ENCODE assay signal across 28 cellular contexts in the genomic region with DNA sequence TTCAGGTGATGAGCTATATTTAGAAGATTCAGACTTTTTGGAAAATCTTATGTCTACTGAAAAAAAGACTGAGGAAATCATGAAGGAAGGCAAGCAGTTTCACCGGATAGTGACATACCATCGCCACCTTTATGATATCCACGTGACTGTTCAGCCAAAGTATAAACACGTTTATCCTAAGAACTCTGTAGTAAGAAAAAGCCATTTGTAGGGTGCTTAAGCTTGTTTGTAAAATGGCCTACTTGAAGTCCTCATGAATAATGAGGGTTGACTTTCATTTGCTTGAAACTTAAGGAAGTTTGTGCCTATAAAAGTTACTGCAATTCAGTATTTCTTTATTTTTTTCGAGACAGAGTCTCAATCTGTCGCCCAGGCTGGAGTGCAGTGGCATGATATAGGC. TPM values are rescaled to one million over a fixed set of nuclear protein-coding genes. Genes with fewer than 3 reads are reported as not detected.
"Had no signal": no experiment of that assay in that cellular context is flagged by ENCODE, and none has a peak within 500 bp of the region (broad histone marks: within the 10 kb centered on the region; RNA-seq: fewer than 3 reads in every experiment).

No MANE protein-coding gene starts in this region.

- H3K4me3 ChIP-seq: ovary, psoas muscle, right lobe of liver, sigmoid colon, stomach, thoracic aorta, thyroid gland, tibial nerve, vagina had no signal

- H3K36me3 ChIP-seq: ovary had no signal

- ATAC-seq: naive thymus-derived CD8-positive, alpha-beta T cell; natural killer cell treated with Interleukin-12 subunit alpha and Interleukin-12 subunit beta and Interleukin-15 and Interleukin-18, amount 100 ng/mL, for 72 hours; psoas muscle; right cardiac atrium; right lobe of liver; stimulated activated effector memory CD8-positive, alpha-beta T cell treated with anti-CD3 and anti-CD28 coated beads, Interleukin-12 subunit alpha, Interleukin-12 subunit beta, amount 100 ng/mL, for 72 hours; stimulated activated naive B cell treated with anti-CD40 and anti-IgM and Interleukin-4, amounts not matched to agents 10 μg/mL and 1 μg/mL and 100 μg/mL, for 72 hours had no signal

- H3K27me3 ChIP-seq: neutrophil, ovary, right lobe of liver, sigmoid colon, stomach, thyroid gland, tibial nerve, vagina had no signal

- H2AFZ ChIP-seq: parathyroid adenoma had no signal

- H3K9me3 ChIP-seq: neutrophil, ovary, psoas muscle, right lobe of liver, sigmoid colon, stomach, thoracic aorta, thyroid gland, tibial nerve, vagina had no signal

- H3K36me3 Mint-ChIP-seq: natural killer cell treated with Interleukin-12 subunit alpha and Interleukin-12 subunit beta and Interleukin-15 and Interleukin-18, amount 100 ng/mL, for 72 hours had no signal

- DNase-seq: naive thymus-derived CD8-positive, alpha-beta T cell; nephron progenitor cell; nucleus accumbens; ovary; psoas muscle; right cardiac atrium; right lobe of liver; sigmoid colon; small intestine; stimulated activated CD4-positive, alpha-beta T cell treated with anti-CD3 and anti-CD28 coated beads, Interleukin-15, amount 100 ng/mL, for 24 hours; stimulated activated CD4-positive, alpha-beta T cell treated with anti-CD3 and anti-CD28 coated beads, Interleukin-2, amount 100 ng/mL, for 24 hours; stimulated activated CD4-positive, alpha-beta T cell treated with anti-CD3 and anti-CD28 coated beads, Interleukin-2, amount 100 ng/mL, for 48 hours; stimulated activated CD4-positive, alpha-beta T cell treated with anti-CD3 and anti-CD28 coated beads, Interleukin-4, amount 100 ng/mL, for 24 hours; stimulated activated naive B cell treated with anti-CD40 and anti-IgM and Interleukin-4, amounts not matched to agents 10 μg/mL and 1 μg/mL and 100 μg/mL, for 72 hours; stimulated activated naive CD4-positive, alpha-beta T cell treated with Interleukin-2 at 50 U/mL for 16 hours; stomach; thyroid gland had no signal

- H3K79me2 ChIP-seq: parathyroid adenoma had no signal

- H3K27me3 Mint-ChIP-seq: naive thymus-derived CD8-positive, alpha-beta T cell; natural killer cell treated with Interleukin-12 subunit alpha and Interleukin-12 subunit beta and Interleukin-15 and Interleukin-18, amount 100 ng/mL, for 72 hours; stimulated activated naive B cell treated with anti-CD40 and anti-IgM and Interleukin-4, amounts not matched to agents 10 μg/mL and 1 μg/mL and 100 μg/mL, for 72 hours; stimulated activated naive CD8-positive, alpha-beta T cell treated with anti-CD3 and anti-CD28 coated beads, Interleukin-15, Interleukin-2, amounts not matched to agents 100 ng/mL and 50 ng/mL, for 24 hours; type B pancreatic cell had no signal

- H3K4me1 ChIP-seq: parathyroid adenoma, psoas muscle, right lobe of liver, sigmoid colon, thyroid gland, tibial nerve, vagina had no signal

- H3K9me3 Mint-ChIP-seq: naive thymus-derived CD8-positive, alpha-beta T cell; natural killer cell treated with Interleukin-12 subunit alpha and Interleukin-12 subunit beta and Interleukin-15 and Interleukin-18, amount 100 ng/mL, for 72 hours; neural crest cell; stimulated activated effector memory CD8-positive, alpha-beta T cell treated with anti-CD3 and anti-CD28 coated beads, Interleukin-12 subunit alpha, Interleukin-12 subunit beta, amount 100 ng/mL, for 72 hours; stimulated activated naive B cell treated with anti-CD40 and anti-IgM and Interleukin-4, amounts not matched to agents 10 μg/mL and 1 μg/mL and 100 μg/mL, for 72 hours; stimulated activated naive CD8-positive, alpha-beta T cell treated with anti-CD3 and anti-CD28 coated beads, Interleukin-15, Interleukin-2, amounts not matched to agents 100 ng/mL and 50 ng/mL, for 24 hours; type B pancreatic cell had no signal

- H3K27ac Mint-ChIP-seq: naive thymus-derived CD8-positive, alpha-beta T cell; natural killer cell treated with Interleukin-12 subunit alpha and Interleukin-12 subunit beta and Interleukin-15 and Interleukin-18, amount 100 ng/mL, for 72 hours; nephron progenitor cell; progenitor cell of endocrine pancreas; stimulated activated effector memory CD8-positive, alpha-beta T cell treated with anti-CD3 and anti-CD28 coated beads, Interleukin-12 subunit alpha, Interleukin-12 subunit beta, amount 100 ng/mL, for 72 hours; stimulated activated naive B cell treated with anti-CD40 and anti-IgM and Interleukin-4, amounts not matched to agents 10 μg/mL and 1 μg/mL and 100 μg/mL, for 72 hours; stimulated activated naive CD8-positive, alpha-beta T cell treated with anti-CD3 and anti-CD28 coated beads, Interleukin-15, Interleukin-2, amounts not matched to agents 100 ng/mL and 50 ng/mL, for 24 hours; type B pancreatic cell had no signal

- H3K4me3 Mint-ChIP-seq: naive thymus-derived CD8-positive, alpha-beta T cell; natural killer cell treated with Interleukin-12 subunit alpha and Interleukin-12 subunit beta and Interleukin-15 and Interleukin-18, amount 100 ng/mL, for 72 hours; nephron progenitor cell; neural crest cell; stimulated activated effector memory CD8-positive, alpha-beta T cell treated with anti-CD3 and anti-CD28 coated beads, Interleukin-12 subunit alpha, Interleukin-12 subunit beta, amount 100 ng/mL, for 72 hours; stimulated activated naive B cell treated with anti-CD40 and anti-IgM and Interleukin-4, amounts not matched to agents 10 μg/mL and 1 μg/mL and 100 μg/mL, for 72 hours; stimulated activated naive CD8-positive, alpha-beta T cell treated with anti-CD3 and anti-CD28 coated beads, Interleukin-15, Interleukin-2, amounts not matched to agents 100 ng/mL and 50 ng/mL, for 24 hours; type B pancreatic cell had no signal

- H3K27ac ChIP-seq: neutrophil, ovary, parathyroid adenoma, psoas muscle, right lobe of liver, sigmoid colon, stomach, thoracic aorta, thyroid gland, tibial nerve, vagina had no signal

- H3K4me1 Mint-ChIP-seq: nephron progenitor cell; neural crest cell; stimulated activated naive B cell treated with anti-CD40 and anti-IgM and Interleukin-4, amounts not matched to agents 10 μg/mL and 1 μg/mL and 100 μg/mL, for 72 hours had no signal

RNA-seq across cellular contexts. Expression of a gene that starts 7.8 kb away (rescaled TPM):
- total RNA-seq: thoracic aorta had no signal

RNA-seq across cellular contexts. Expression of a gene that starts 36.1 kb away (rescaled TPM):
- total RNA-seq: neural crest cell had no signal
